In the genomic region with DNA sequence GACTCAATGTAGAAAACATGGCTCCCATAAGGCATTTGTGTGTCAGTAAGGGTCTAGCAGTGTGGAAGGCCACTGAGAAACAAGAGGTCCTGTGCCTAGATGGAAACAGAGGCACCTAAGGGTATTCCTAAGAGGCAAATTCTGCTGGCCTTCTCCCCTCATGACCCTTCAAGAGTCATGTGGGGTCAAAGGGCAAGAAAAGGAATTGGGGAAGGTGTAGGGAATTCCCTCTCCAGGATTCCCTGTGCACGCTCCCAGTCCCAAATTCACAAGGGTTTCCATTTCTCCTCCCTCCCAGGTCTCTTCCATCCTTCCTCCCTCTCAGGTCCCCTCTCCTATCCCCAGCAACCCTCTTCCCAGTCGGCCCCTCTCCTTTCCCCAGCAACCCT, we compare ENCODE assay signal across 1 cellular context.
TF ChIP-seq lines count a peak whose summit lies in the region.

No MANE protein-coding gene starts in this region.

TF ChIP-seq in K562, 482 proteins besides CTCF, POLR2A, EP300 and RAD21 (continues in another document):
- peak; percentile 91 for TF ChIP-seq NR2C1 (IDR thresholded peaks at IDR 0.05)
- TF ChIP-seq NR2C1 (tag; IDR thresholded peaks at IDR 0.05): peak; percentile 91
- no peak for TF ChIP-seq FOSL1 (tag; conservative IDR thresholded peaks at IDR 0.05)
- TF ChIP-seq ZNF324 (CRISPR knock-in tag; IDR thresholded peaks at IDR 0.05): no peak
- no peak for TF ChIP-seq ATF7 (IDR thresholded peaks at IDR 0.05)
- TF ChIP-seq ZNF316 (IDR thresholded peaks at IDR 0.05): no peak
- TF ChIP-seq, protein P1, sequence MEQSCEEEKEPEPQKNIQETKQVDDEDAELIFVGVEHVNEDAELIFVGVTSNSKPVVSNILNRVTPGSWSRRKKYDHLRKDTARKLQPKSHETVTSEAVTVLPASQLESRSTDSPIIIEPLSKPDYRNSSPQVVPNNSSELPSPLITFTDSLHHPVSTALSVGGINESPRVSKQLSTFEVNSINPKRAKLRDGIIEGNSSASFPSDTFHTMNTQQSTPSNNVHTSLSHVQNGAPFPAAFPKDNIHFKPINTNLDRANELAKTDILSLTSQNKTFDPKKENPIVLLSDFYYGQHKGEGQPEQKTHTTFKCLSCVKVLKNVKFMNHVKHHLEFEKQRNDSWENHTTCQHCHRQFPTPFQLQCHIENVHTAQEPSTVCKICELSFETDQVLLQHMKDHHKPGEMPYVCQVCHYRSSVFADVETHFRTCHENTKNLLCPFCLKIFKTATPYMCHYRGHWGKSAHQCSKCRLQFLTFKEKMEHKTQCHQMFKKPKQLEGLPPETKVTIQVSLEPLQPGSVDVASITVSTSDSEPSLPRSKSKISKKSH (CRISPR knock-in tag; IDR thresholded peaks at IDR 0.05): no peak
- no peak for TF ChIP-seq TRIM28 (IDR thresholded peaks at IDR 0.05)
- TF ChIP-seq, protein P2, sequence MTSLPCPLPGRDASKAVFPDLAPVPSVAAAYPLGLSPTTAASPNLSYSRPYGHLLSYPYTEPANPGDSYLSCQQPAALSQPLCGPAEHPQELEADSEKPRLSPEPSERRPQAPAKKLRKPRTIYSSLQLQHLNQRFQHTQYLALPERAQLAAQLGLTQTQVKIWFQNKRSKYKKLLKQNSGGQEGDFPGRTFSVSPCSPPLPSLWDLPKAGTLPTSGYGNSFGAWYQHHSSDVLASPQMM (CRISPR knock-in tag; IDR thresholded peaks at IDR 0.05): no peak
- peak; percentile 46; the same call in 1 of the 2 replicates for TF ChIP-seq NR2C2 (CRISPR knock-in tag; IDR thresholded peaks at IDR 0.05)
- TF ChIP-seq NR2C2 (tag; IDR thresholded peaks at IDR 0.05): peak; percentile 95
- TF ChIP-seq HLTF (IDR thresholded peaks at IDR 0.05): peak; percentile 20; the same call in 1 of the 2 replicates
- no peak for TF ChIP-seq POLR2AphosphoS2 (IDR thresholded peaks at IDR 0.05; ENCODE audit: low read length)
- TF ChIP-seq ZNF431 (CRISPR knock-in tag; IDR thresholded peaks at IDR 0.05): no peak
- TF ChIP-seq HDAC1 (IDR thresholded peaks at IDR 0.05): peak in 1 of 2 experiments; percentile 57; a peak in 1 of 4 replicates
- TF ChIP-seq, protein P3, sequence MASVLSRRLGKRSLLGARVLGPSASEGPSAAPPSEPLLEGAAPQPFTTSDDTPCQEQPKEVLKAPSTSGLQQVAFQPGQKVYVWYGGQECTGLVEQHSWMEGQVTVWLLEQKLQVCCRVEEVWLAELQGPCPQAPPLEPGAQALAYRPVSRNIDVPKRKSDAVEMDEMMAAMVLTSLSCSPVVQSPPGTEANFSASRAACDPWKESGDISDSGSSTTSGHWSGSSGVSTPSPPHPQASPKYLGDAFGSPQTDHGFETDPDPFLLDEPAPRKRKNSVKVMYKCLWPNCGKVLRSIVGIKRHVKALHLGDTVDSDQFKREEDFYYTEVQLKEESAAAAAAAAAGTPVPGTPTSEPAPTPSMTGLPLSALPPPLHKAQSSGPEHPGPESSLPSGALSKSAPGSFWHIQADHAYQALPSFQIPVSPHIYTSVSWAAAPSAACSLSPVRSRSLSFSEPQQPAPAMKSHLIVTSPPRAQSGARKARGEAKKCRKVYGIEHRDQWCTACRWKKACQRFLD (CRISPR knock-in tag; IDR thresholded peaks at IDR 0.05): 0 out of 2 replicates have a peak, but pooled peaks have one; percentile 13
- TF ChIP-seq, protein P4, sequence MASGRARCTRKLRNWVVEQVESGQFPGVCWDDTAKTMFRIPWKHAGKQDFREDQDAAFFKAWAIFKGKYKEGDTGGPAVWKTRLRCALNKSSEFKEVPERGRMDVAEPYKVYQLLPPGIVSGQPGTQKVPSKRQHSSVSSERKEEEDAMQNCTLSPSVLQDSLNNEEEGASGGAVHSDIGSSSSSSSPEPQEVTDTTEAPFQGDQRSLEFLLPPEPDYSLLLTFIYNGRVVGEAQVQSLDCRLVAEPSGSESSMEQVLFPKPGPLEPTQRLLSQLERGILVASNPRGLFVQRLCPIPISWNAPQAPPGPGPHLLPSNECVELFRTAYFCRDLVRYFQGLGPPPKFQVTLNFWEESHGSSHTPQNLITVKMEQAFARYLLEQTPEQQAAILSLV (tag; IDR thresholded peaks at IDR 0.05): no peak
- TF ChIP-seq RBM22 (IDR thresholded peaks at IDR 0.05; ENCODE audit: low read depth, low read length, poor library complexity, severe bottlenecking): no peak
- TF ChIP-seq ELF1 (tag; IDR thresholded peaks at IDR 0.05): 0 out of 2 replicates have a peak, but pooled peaks have one; percentile 5
- no peak for TF ChIP-seq MYNN (IDR thresholded peaks at IDR 0.05)
- TF ChIP-seq MYNN (CRISPR knock-in tag; IDR thresholded peaks at IDR 0.05): no peak
- TF ChIP-seq, protein P5, sequence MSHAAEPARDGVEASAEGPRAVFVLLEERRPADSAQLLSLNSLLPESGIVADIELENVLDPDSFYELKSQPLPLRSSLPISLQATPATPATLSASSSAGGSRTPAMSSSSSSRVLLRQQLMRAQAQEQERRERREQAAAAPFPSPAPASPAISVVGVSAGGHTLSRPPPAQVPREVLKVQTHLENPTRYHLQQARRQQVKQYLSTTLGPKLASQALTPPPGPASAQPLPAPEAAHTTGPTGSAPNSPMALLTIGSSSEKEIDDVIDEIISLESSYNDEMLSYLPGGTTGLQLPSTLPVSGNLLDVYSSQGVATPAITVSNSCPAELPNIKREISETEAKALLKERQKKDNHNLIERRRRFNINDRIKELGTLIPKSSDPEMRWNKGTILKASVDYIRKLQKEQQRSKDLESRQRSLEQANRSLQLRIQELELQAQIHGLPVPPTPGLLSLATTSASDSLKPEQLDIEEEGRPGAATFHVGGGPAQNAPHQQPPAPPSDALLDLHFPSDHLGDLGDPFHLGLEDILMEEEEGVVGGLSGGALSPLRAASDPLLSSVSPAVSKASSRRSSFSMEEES (CRISPR knock-in tag; IDR thresholded peaks at IDR 0.05): no peak
- TF ChIP-seq TRIM24 (IDR thresholded peaks at IDR 0.05): no peak
- TF ChIP-seq, protein P6, sequence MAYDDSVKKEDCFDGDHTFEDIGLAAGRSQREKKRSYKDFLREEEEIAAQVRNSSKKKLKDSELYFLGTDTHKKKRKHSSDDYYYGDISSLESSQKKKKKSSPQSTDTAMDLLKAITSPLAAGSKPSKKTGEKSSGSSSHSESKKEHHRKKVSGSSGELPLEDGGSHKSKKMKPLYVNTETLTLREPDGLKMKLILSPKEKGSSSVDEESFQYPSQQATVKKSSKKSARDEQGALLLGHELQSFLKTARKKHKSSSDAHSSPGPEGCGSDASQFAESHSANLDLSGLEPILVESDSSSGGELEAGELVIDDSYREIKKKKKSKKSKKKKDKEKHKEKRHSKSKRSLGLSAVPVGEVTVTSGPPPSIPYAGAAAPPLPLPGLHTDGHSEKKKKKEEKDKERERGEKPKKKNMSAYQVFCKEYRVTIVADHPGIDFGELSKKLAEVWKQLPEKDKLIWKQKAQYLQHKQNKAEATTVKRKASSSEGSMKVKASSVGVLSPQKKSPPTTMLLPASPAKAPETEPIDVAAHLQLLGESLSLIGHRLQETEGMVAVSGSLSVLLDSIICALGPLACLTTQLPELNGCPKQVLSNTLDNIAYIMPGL (CRISPR knock-in tag; IDR thresholded peaks at IDR 0.05): no peak
- TF ChIP-seq, protein P7, sequence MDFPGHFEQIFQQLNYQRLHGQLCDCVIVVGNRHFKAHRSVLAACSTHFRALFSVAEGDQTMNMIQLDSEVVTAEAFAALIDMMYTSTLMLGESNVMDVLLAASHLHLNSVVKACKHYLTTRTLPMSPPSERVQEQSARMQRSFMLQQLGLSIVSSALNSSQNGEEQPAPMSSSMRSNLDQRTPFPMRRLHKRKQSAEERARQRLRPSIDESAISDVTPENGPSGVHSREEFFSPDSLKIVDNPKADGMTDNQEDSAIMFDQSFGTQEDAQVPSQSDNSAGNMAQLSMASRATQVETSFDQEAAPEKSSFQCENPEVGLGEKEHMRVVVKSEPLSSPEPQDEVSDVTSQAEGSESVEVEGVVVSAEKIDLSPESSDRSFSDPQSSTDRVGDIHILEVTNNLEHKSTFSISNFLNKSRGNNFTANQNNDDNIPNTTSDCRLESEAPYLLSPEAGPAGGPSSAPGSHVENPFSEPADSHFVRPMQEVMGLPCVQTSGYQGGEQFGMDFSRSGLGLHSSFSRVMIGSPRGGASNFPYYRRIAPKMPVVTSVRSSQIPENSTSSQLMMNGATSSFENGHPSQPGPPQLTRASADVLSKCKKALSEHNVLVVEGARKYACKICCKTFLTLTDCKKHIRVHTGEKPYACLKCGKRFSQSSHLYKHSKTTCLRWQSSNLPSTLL (IDR thresholded peaks at IDR 0.05): 0 out of 2 replicates have a peak, but pooled peaks have one; percentile 54
- TF ChIP-seq PURB (CRISPR knock-in tag; IDR thresholded peaks at IDR 0.05; ENCODE audit: low read depth): no peak
- TF ChIP-seq, protein P8, sequence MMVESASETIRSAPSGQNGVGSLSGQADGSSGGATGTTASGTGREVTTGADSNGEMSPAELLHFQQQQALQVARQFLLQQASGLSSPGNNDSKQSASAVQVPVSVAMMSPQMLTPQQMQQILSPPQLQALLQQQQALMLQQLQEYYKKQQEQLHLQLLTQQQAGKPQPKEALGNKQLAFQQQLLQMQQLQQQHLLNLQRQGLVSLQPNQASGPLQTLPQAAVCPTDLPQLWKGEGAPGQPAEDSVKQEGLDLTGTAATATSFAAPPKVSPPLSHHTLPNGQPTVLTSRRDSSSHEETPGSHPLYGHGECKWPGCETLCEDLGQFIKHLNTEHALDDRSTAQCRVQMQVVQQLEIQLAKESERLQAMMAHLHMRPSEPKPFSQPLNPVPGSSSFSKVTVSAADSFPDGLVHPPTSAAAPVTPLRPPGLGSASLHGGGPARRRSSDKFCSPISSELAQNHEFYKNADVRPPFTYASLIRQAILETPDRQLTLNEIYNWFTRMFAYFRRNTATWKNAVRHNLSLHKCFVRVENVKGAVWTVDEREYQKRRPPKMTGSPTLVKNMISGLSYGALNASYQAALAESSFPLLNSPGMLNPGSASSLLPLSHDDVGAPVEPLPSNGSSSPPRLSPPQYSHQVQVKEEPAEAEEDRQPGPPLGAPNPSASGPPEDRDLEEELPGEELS (CRISPR knock-in tag; IDR thresholded peaks at IDR 0.05; ENCODE audit: borderline replicate concordance): no peak
- TF ChIP-seq SOX6 (IDR thresholded peaks at IDR 0.05): no peak
- TF ChIP-seq, protein P9, sequence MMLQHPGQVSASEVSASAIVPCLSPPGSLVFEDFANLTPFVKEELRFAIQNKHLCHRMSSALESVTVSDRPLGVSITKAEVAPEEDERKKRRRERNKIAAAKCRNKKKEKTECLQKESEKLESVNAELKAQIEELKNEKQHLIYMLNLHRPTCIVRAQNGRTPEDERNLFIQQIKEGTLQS (IDR thresholded peaks at IDR 0.05): no peak
- TF ChIP-seq, protein P9 (CRISPR knock-in tag; conservative IDR thresholded peaks at IDR 0.05): no peak
- no peak for TF ChIP-seq FUS (optimal IDR thresholded peaks at IDR 0.05; ENCODE audit: low read depth, low read length)
- TF ChIP-seq NFIC (IDR thresholded peaks at IDR 0.05): no peak
- TF ChIP-seq YY1 (IDR thresholded peaks at IDR 0.05; ENCODE audit: borderline replicate concordance in 1 of 3, control insufficient read depth in 1 of 3, extremely low read depth in 1 of 3, insufficient read depth in 3 of 3, insufficient read length in 1 of 3, insufficient replicate concordance in 2 of 3, low read depth in 1 of 3, low read length in 2 of 3): peak in 1 of 3 experiments; percentile 11
- TF ChIP-seq XRCC5 (IDR thresholded peaks at IDR 0.05; ENCODE audit: low read depth, low read length): no peak
- TF ChIP-seq CHCHD3 (CRISPR knock-in tag; IDR thresholded peaks at IDR 0.05): no peak
- 0 out of 2 replicates have a peak, but pooled peaks have one; percentile 10 for TF ChIP-seq SMARCA4 (IDR thresholded peaks at IDR 0.05)
- TF ChIP-seq ZEB2 (IDR thresholded peaks at IDR 0.05): no peak
- 0 out of 2 replicates have a peak, but pooled peaks have one; percentile 4 for TF ChIP-seq HIVEP1 (CRISPR knock-in tag; IDR thresholded peaks at IDR 0.05)
- TF ChIP-seq, protein P10, sequence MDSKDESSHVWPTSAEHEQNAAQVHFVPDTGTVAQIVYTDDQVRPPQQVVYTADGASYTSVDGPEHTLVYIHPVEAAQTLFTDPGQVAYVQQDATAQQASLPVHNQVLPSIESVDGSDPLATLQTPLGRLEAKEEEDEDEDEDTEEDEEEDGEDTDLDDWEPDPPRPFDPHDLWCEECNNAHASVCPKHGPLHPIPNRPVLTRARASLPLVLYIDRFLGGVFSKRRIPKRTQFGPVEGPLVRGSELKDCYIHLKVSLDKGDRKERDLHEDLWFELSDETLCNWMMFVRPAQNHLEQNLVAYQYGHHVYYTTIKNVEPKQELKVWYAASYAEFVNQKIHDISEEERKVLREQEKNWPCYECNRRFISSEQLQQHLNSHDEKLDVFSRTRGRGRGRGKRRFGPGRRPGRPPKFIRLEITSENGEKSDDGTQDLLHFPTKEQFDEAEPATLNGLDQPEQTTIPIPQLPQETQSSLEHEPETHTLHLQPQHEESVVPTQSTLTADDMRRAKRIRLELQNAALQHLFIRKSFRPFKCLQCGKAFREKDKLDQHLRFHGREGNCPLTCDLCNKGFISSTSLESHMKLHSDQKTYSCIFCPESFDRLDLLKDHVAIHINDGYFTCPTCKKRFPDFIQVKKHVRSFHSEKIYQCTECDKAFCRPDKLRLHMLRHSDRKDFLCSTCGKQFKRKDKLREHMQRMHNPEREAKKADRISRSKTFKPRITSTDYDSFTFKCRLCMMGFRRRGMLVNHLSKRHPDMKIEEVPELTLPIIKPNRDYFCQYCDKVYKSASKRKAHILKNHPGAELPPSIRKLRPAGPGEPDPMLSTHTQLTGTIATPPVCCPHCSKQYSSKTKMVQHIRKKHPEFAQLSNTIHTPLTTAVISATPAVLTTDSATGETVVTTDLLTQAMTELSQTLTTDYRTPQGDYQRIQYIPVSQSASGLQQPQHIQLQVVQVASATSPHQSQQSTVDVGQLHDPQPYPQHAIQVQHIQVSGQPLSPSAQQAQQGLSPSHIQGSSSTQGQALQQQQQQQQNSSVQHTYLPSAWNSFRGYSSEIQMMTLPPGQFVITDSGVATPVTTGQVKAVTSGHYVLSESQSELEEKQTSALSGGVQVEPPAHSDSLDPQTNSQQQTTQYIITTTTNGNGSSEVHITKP (IDR thresholded peaks at IDR 0.05; ENCODE audit: partially characterized antibody): peak; percentile 10
- TF ChIP-seq MIER1 (IDR thresholded peaks at IDR 0.05; ENCODE audit: low read depth): 0 out of 2 replicates have a peak, but pooled peaks have one; percentile 36
- peak; percentile 48 for TF ChIP-seq SMARCE1 (IDR thresholded peaks at IDR 0.05)
- TF ChIP-seq SIX5 (IDR thresholded peaks at IDR 0.05; ENCODE audit: borderline replicate concordance in 1 of 2, insufficient read depth in 1 of 2, low read depth in 1 of 2, low read length in 2 of 2): no peak
- TF ChIP-seq NBN (IDR thresholded peaks at IDR 0.05; ENCODE audit: low read depth): no peak
- TF ChIP-seq PCBP2 (IDR thresholded peaks at IDR 0.05; ENCODE audit: low read depth, low read length, poor library complexity, severe bottlenecking): peak; percentile 13
- TF ChIP-seq, protein P11, sequence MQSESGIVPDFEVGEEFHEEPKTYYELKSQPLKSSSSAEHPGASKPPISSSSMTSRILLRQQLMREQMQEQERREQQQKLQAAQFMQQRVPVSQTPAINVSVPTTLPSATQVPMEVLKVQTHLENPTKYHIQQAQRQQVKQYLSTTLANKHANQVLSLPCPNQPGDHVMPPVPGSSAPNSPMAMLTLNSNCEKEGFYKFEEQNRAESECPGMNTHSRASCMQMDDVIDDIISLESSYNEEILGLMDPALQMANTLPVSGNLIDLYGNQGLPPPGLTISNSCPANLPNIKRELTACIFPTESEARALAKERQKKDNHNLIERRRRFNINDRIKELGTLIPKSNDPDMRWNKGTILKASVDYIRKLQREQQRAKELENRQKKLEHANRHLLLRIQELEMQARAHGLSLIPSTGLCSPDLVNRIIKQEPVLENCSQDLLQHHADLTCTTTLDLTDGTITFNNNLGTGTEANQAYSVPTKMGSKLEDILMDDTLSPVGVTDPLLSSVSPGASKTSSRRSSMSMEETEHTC (IDR thresholded peaks at IDR 0.05): no peak
